Comparison of ENCODE assay signal across 8 cellular contexts in genomic region chr17:76102944-76103273, GRCh38. TPM values are rescaled to one million over a fixed set of nuclear protein-coding genes. Genes with fewer than 3 reads are reported as not detected.
DNase-seq lines count a peak whose midpoint lies in the region; ATAC-seq and TF ChIP-seq lines count a peak whose summit lies in the region.

No MANE protein-coding gene starts in this region.

- intact Hi-C loops in Right ventricle myocardium inferior (cut with DNase I) (no loop called here), body of pancreas (cut with DNase I) (no loop called here)

- peak overlapping the region; percentile 68 to 74 for H3K4me3 ChIP-seq in right atrium auricular region
- peak overlapping the region; percentile 50 to 77 for H3K4me3 ChIP-seq in body of pancreas
- H3K4me3 ChIP-seq in mesodermal cell (ENCODE audit: extremely low read depth, insufficient read depth, low read length, poor library complexity, severe bottlenecking) = peak overlapping the region; percentile 85

- DNase-seq in right atrium auricular region (ENCODE audit: low spot score) (no peak), Right ventricle myocardium inferior (ENCODE audit: missing footprints) (no peak), body of pancreas (no peak), NCI-H146 (lab: John Stamatoyannopoulos, UW) (no peak), HPDE6-E6E7 (ENCODE audit: extremely low spot score) (no peak), superior temporal gyrus (ENCODE audit: extremely low spot score) (no peak), GOT3 (lab: John Stamatoyannopoulos, UW) (no peak)

- WGBS in body of pancreas, 2 donors = 0% methylated on average over 2 to 4 of the region's 4 CpGs
- 0 to 11% methylated on average over 3 to 4 of the region's 4 CpGs for WGBS in mesodermal cell (ENCODE audit: insufficient coverage in 2 of 2), 2 experiments

- TF ChIP-seq CTCF in right atrium auricular region (IDR thresholded peaks at IDR 0.05) (no peak), body of pancreas (IDR thresholded peaks at IDR 0.05) (no peak)

- H3K4me1 ChIP-seq in right atrium auricular region (peaks cover 0 to 17% of the 10 kb centered on the region in 2 donors), body of pancreas (peaks cover 24% of the 10 kb centered on the region), mesodermal cell (ENCODE audit: control insufficient read depth, insufficient read depth, low read length, poor library complexity, severe bottlenecking) (peaks cover 5% of the 10 kb centered on the region)

- H3K9me3 ChIP-seq in right atrium auricular region (no peaks in the 10 kb centered on the region), body of pancreas (no peaks in the 10 kb centered on the region), mesodermal cell (ENCODE audit: control insufficient read depth, low read length) (no peaks in the 10 kb centered on the region)

- ATAC-seq in Right ventricle myocardium inferior (no peak), body of pancreas (peak; percentile 7)

- TF ChIP-seq POLR2A in body of pancreas (IDR thresholded peaks at IDR 0.05) = no peak

- H3K27ac ChIP-seq in right atrium auricular region = peak overlapping the region; percentile 82 to 84
- H3K27ac ChIP-seq in body of pancreas = peak overlapping the region in 3 of 4 donors; percentile 41 to 76 (median 71)
- H3K27ac ChIP-seq in mesodermal cell (ENCODE audit: low read depth, low read length, severe bottlenecking) = peak overlapping the region; percentile 76

- H3K27me3 ChIP-seq in right atrium auricular region (no peaks in the 10 kb centered on the region), body of pancreas (no peaks in the 10 kb centered on the region)

- H3K36me3 ChIP-seq in right atrium auricular region = peaks cover 32% of the 10 kb centered on the region
- peaks cover 0 to 11% of the 10 kb centered on the region in 2 donors for H3K36me3 ChIP-seq in body of pancreas (replicated peaks in 1 of 2; ENCODE audit: insufficient read depth in 1 of 2, low read depth in 2 of 2)
- H3K36me3 ChIP-seq in mesodermal cell (ENCODE audit: control insufficient read depth, insufficient read depth, low read length) = peaks cover 45% of the 10 kb centered on the region

RNA-seq across cellular contexts. Expression of gene EXOC7, which starts 0.7 kb away (rescaled TPM):
- total RNA-seq in right atrium auricular region = 10 to 100 TPM; 56.0 to 65.3 TPM
- total RNA-seq in Right ventricle myocardium inferior = 70.9 TPM
- 10 to 100 TPM; 53.2 to 73.2 TPM for total RNA-seq in body of pancreas
- polyA plus RNA-seq in mesodermal cell (2013, experiment 1 of 2) = 65.0 TPM
- polyA plus RNA-seq in mesodermal cell (2013, experiment 2 of 2) = 54.7 TPM

RNA-seq across cellular contexts. Expression of gene ZACN, which starts 23.9 kb away (rescaled TPM):
- total RNA-seq in right atrium auricular region = not detected
- not detected for total RNA-seq in Right ventricle myocardium inferior
- not detected for total RNA-seq in body of pancreas
- polyA plus RNA-seq in mesodermal cell (2013, experiment 1 of 2) = not detected
- not detected for polyA plus RNA-seq in mesodermal cell (2013, experiment 2 of 2)

RNA-seq across cellular contexts. Expression of gene GALR2, which starts 28.3 kb away (rescaled TPM):
- total RNA-seq in right atrium auricular region = not detected
- total RNA-seq in Right ventricle myocardium inferior = not detected
- under 1 TPM in 1 of 2 donors, not detected in 1; 0.52 TPM for total RNA-seq in body of pancreas
- polyA plus RNA-seq in mesodermal cell (2013, experiment 1 of 2) = not detected
- polyA plus RNA-seq in mesodermal cell (2013, experiment 2 of 2) = not detected

RNA-seq across cellular contexts. Expression of gene SRP68, which starts 30.6 kb away (rescaled TPM):
- 10 to 100 TPM; 35.2 to 43.9 TPM for total RNA-seq in right atrium auricular region
- total RNA-seq in Right ventricle myocardium inferior = 60.1 TPM
- 10 to 100 TPM; 26.2 to 27.7 TPM for total RNA-seq in body of pancreas
- 70.1 TPM for polyA plus RNA-seq in mesodermal cell (2013, experiment 1 of 2)
- polyA plus RNA-seq in mesodermal cell (2013, experiment 2 of 2) = 67.4 TPM

RNA-seq across cellular contexts. Expression of gene FOXJ1, which starts 38.1 kb away (rescaled TPM):
- total RNA-seq in right atrium auricular region (not detected), Right ventricle myocardium inferior (not detected), body of pancreas (1 to 10 TPM in 1 of 2 donors, under 1 TPM in 1; 0.33 to 3.4 TPM)
- polyA plus RNA-seq in mesodermal cell (2013, experiment 1 of 2) = 0.96 TPM
- polyA plus RNA-seq in mesodermal cell (2013, experiment 2 of 2) = 0.61 TPM
